In genomic region chr14:68785817-68786490, GRCh38 we compare ENCODE assay signal across 8 cellular contexts. TPM values are rescaled to one million over a fixed set of nuclear protein-coding genes. Genes with fewer than 3 reads are reported as not detected.
A peak's percentile ranks its signal among the peaks of the same experiment; 100 is the strongest.
DNase-seq lines count a peak whose midpoint lies in the region; ATAC-seq and TF ChIP-seq lines count a peak whose summit lies in the region.

No MANE protein-coding gene starts in this region.

- DNase-seq in GM23338 (ENCODE audit: low spot score) (peak; percentile 24), fibroblast of mammary gland (ENCODE audit: low read depth) (peak; percentile 87), progenitor cell of endocrine pancreas (ENCODE audit: low spot score, unreplicated experiment) (no peak)
- DNase-seq in activated CD8-positive, alpha-beta T cell treated with anti-CD3 and anti-CD28 coated beads for 36 hours, result peak; percentile 64

- POLR2A ChIA-PET in activated CD8-positive, alpha-beta T cell treated with anti-CD3 and anti-CD28 coated beads for 36 hours (lab: Charles Lee), result interaction anchor here (1.3 to 9.4 kb wide), 7 partner anchors 7 to 122 kb away, joined by 3 to 207 read pairs (median 6); partner anchors contain the start of gene ZFP36L1

- peak; percentile 4 for ATAC-seq in GM23338
- no peak for ATAC-seq in activated CD8-positive, alpha-beta T cell treated with anti-CD3 and anti-CD28 coated beads for 36 hours
- no peak for ATAC-seq in HG03520 (IDR thresholded peaks at IDR 0.05; ENCODE audit: unreplicated experiment)
- ATAC-seq in GM19324 (IDR thresholded peaks at IDR 0.05; ENCODE audit: low FRiP score, unreplicated experiment), result no peak
- ATAC-seq in GM21515 (IDR thresholded peaks at IDR 0.05; ENCODE audit: unreplicated experiment), result no peak
- no peak for ATAC-seq in HG02981 (IDR thresholded peaks at IDR 0.05; ENCODE audit: unreplicated experiment)

- H3K9me3 Mint-ChIP-seq in GM23338 (peaks cover 4% of the 10 kb centered on the region), progenitor cell of endocrine pancreas (ENCODE audit: low read depth) (no peaks in the 10 kb centered on the region)
- peaks cover 2% of the 10 kb centered on the region for H3K9me3 Mint-ChIP-seq in activated CD8-positive, alpha-beta T cell treated with anti-CD3 and anti-CD28 coated beads for 36 hours

- CTCF ChIA-PET in activated CD8-positive, alpha-beta T cell treated with anti-CD3 and anti-CD28 coated beads for 36 hours (lab: Charles Lee), result interaction anchor here (0.9 to 16.7 kb wide), 7 partner anchors 11 to 536 kb away, joined by 3 to 268 read pairs (median 5); no protein-coding TSS in a partner anchor

- peaks cover 22% of the 10 kb centered on the region for H3K36me3 ChIP-seq in GM23338 (ENCODE audit: insufficient read depth)

- peaks cover 35% of the 10 kb centered on the region for H3K27me3 Mint-ChIP-seq in GM23338 (ENCODE audit: insufficient read depth, low read depth, poor library complexity)
- H3K27me3 Mint-ChIP-seq in activated CD8-positive, alpha-beta T cell treated with anti-CD3 and anti-CD28 coated beads for 36 hours, result no peaks in the 10 kb centered on the region
- no peaks in the 10 kb centered on the region for H3K27me3 Mint-ChIP-seq in progenitor cell of endocrine pancreas

- peaks cover 20% of the 10 kb centered on the region for H3K79me2 ChIP-seq in GM23338 (replicated peaks; ENCODE audit: insufficient read depth)

- intact Hi-C loops in activated CD8-positive, alpha-beta T cell treated with anti-CD3 and anti-CD28 coated beads for 36 hours (cut with micrococcal nuclease), result loop anchor here (2.0 to 10.0 kb wide), 4 partner anchors 69 to 501 kb away; no protein-coding TSS in a partner anchor

- H3F3A ChIP-seq in GM23338 (replicated peaks; ENCODE audit: low read depth), result peaks cover 34% of the 10 kb centered on the region

- peak overlapping the region; percentile 85 for H3K27ac ChIP-seq in GM23338 (ENCODE audit: low read depth)

- no peak overlapping the region for H3K4me3 ChIP-seq in GM23338
- no peak overlapping the region for H3K4me3 ChIP-seq in fibroblast of mammary gland (ENCODE audit: control insufficient read depth, low read depth, low read length)

- no peak overlapping the region for H3K4me2 ChIP-seq in GM23338

- no peak overlapping the region for H3K4me3 Mint-ChIP-seq in GM23338
- H3K4me3 Mint-ChIP-seq in activated CD8-positive, alpha-beta T cell treated with anti-CD3 and anti-CD28 coated beads for 36 hours, result peak overlapping the region; percentile 56
- H3K4me3 Mint-ChIP-seq in progenitor cell of endocrine pancreas (ENCODE audit: low read depth), result no peak overlapping the region

- H3K27ac Mint-ChIP-seq in GM23338 (peak overlapping the region; percentile 75), progenitor cell of endocrine pancreas (peak overlapping the region; percentile 95)
- H3K27ac Mint-ChIP-seq in activated CD8-positive, alpha-beta T cell treated with anti-CD3 and anti-CD28 coated beads for 36 hours, result peak overlapping the region; percentile 86

- peaks cover 17% of the 10 kb centered on the region for H3K9me2 ChIP-seq in GM23338 (ENCODE audit: insufficient read depth)

- peaks cover 12% of the 10 kb centered on the region; the same call in 1 of the 2 replicates for H3K4me1 ChIP-seq in GM23338 (ENCODE audit: insufficient read depth)

- no peak overlapping the region for H2AFZ ChIP-seq in GM23338

- no peaks in the 10 kb centered on the region for H3K27me3 ChIP-seq in GM23338 (ENCODE audit: insufficient read depth)

- H3K4me1 Mint-ChIP-seq in GM23338 (peaks cover 45% of the 10 kb centered on the region), progenitor cell of endocrine pancreas (ENCODE audit: low read depth) (peaks cover 43% of the 10 kb centered on the region)
- peaks cover 70% of the 10 kb centered on the region for H3K4me1 Mint-ChIP-seq in activated CD8-positive, alpha-beta T cell treated with anti-CD3 and anti-CD28 coated beads for 36 hours (ENCODE audit: low read depth)

- peaks cover 49% of the 10 kb centered on the region for H3K36me3 Mint-ChIP-seq in GM23338 (ENCODE audit: low read depth)
- H3K36me3 Mint-ChIP-seq in activated CD8-positive, alpha-beta T cell treated with anti-CD3 and anti-CD28 coated beads for 36 hours (ENCODE audit: low read depth), result peaks cover 42% of the 10 kb centered on the region
- H3K36me3 Mint-ChIP-seq in progenitor cell of endocrine pancreas (ENCODE audit: insufficient read depth), result peaks cover 36% of the 10 kb centered on the region

- TF ChIP-seq CTCF in GM23338 (conservative IDR thresholded peaks at IDR 0.05; ENCODE audit: low read depth in 2 of 2), result no peak
- no peak for TF ChIP-seq CTCF in activated CD8-positive, alpha-beta T cell treated with anti-CD3 and anti-CD28 coated beads for 36 hours (IDR thresholded peaks at IDR 0.05)
- TF ChIP-seq CTCF in fibroblast of mammary gland (conservative IDR thresholded peaks at IDR 0.05; ENCODE audit: control insufficient read depth, insufficient read depth, low read depth, low read length), result no peak
- TF ChIP-seq CTCF in progenitor cell of endocrine pancreas (IDR thresholded peaks at IDR 0.05; ENCODE audit: unreplicated experiment), result no peak

- H4K20me1 ChIP-seq in GM23338 (replicated peaks; ENCODE audit: insufficient read depth), result peaks cover 7% of the 10 kb centered on the region

TF ChIP-seq in GM23338, 12 proteins besides CTCF, POLR2A, EP300 and RAD21:
- TF ChIP-seq EZH2 (IDR thresholded peaks at IDR 0.05; ENCODE audit: low read depth, unreplicated experiment), result no peak

RNA-seq across cellular contexts. Expression of gene ZFP36L1, which starts 6.9 kb away (rescaled TPM):
- 108 and 148 TPM in 2 replicates for total RNA-seq in GM23338 (2014; rRNA removed; shearing (Covaris generic))
- 359 and 382 TPM in 2 replicates for polyA plus RNA-seq in GM23338 (2016; fragmentation: Nextera tagmentation; extraction: Ambion mirVana)
- total RNA-seq in activated CD8-positive, alpha-beta T cell treated with anti-CD3 and anti-CD28 coated beads for 36 hours, result 10 to 100 TPM; 57.4 to 60.6 TPM
- 325 and 368 TPM in 2 replicates for total RNA-seq in progenitor cell of endocrine pancreas
